In the genomic region with DNA sequence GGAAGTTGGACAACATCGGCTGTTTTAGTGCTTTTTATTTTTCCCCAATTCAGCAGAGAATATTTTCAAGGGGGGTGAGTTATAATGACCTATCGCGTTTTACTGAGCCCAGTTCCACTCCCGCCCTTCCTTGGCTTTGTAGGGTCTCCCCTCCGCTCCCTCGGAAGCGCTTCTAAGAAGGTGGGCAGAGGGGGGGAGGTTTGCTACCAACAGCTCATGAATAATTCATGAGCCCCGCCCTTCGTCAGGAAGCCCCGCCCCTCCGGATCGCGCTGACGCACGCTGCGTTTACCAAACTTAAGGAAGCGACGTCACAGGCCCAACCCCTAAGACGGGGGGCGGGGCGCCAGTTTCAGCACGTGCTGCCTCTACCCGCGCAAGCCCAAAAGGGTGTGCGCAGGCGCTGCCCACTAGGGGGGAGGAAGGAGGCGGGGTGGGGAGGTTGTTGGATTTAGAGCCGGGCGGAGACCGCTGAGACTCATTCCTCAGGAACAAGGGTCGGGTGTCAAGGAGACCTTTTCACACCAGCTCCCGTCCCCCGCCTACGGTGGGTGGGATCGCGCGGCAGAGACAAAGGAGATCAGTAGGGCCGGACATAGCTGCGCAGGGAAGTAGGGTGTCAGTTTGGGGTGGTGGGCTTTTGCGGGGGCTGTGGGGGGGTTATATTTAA, we compare ENCODE assay signal across 8 cellular contexts. TPM values are rescaled to one million over a fixed set of nuclear protein-coding genes. Genes with fewer than 3 reads are reported as not detected.
DNase-seq lines count a peak whose midpoint lies in the region; ATAC-seq and TF ChIP-seq lines count a peak whose summit lies in the region.

No MANE protein-coding gene starts in this region.

- 0 to 1% methylated on average over 39 to 40 of the region's 40 CpGs for WGBS in heart right ventricle, 2 donors

- no peaks in the 10 kb centered on the region for H3K27me3 ChIP-seq in heart right ventricle

- intact Hi-C loops in heart right ventricle (cut with DNase I): no loop called here

- H3K4me1 Mint-ChIP-seq in type B pancreatic cell (ENCODE audit: unreplicated experiment): peaks cover 24% of the 10 kb centered on the region

- H3K27ac ChIP-seq in heart right ventricle: peak overlapping the region; percentile 98 to 100 (median 99)

- ATAC-seq in HG02852 (IDR thresholded peaks at IDR 0.05; ENCODE audit: unreplicated experiment) (peak; percentile 45), heart right ventricle (peak; percentile 78 to 90 (median 86))

- H3K9me3 Mint-ChIP-seq in type B pancreatic cell: no peaks in the 10 kb centered on the region

- H3K36me3 ChIP-seq in heart right ventricle: peaks cover 0 to 38% (median 13%) of the 10 kb centered on the region in 9 donors

- peaks cover 17% of the 10 kb centered on the region for H3K27me3 Mint-ChIP-seq in type B pancreatic cell

- no peaks in the 10 kb centered on the region for H3K9me3 ChIP-seq in heart right ventricle

- peak overlapping the region; percentile 100 for H3K27ac Mint-ChIP-seq in type B pancreatic cell

- peak overlapping the region; percentile 99 for H3K4me3 Mint-ChIP-seq in type B pancreatic cell

- H3K4me3 ChIP-seq in GM12875 (ENCODE audit: low read depth, low read length) (peak overlapping the region; percentile 99), heart right ventricle (peak overlapping the region; percentile 77 to 100 (median 92))

- H3K4me1 ChIP-seq in heart right ventricle: peaks cover 6 to 49% (median 36%) of the 10 kb centered on the region in 9 donors

- no peak for TF ChIP-seq CTCF in GM12875 (IDR thresholded peaks at IDR 0.05; ENCODE audit: borderline replicate concordance, insufficient read depth, low read depth, low read length)
- TF ChIP-seq CTCF in heart right ventricle (IDR thresholded peaks at IDR 0.05): peak in 7 of 9 donors; percentile 2 to 35 (median 14)
- peak; percentile 52 for TF ChIP-seq CTCF in type B pancreatic cell (conservative IDR thresholded peaks at IDR 0.05)

- peaks cover 18% of the 10 kb centered on the region for H3K36me3 Mint-ChIP-seq in type B pancreatic cell

- DNase-seq in NCI-H146 treated with DMSO at 0.1 percent for 48 hours (lab: John Stamatoyannopoulos, UW; ENCODE audit: unreplicated experiment): peak; percentile 98
- DNase-seq in T-helper 1 cell: peak; percentile 100
- DNase-seq in amniotic stem cell (lab: John Stamatoyannopoulos, UW): peak; percentile 100
- peak; percentile 100 for DNase-seq in heart right ventricle
- peak; percentile 99 for DNase-seq in pons (ENCODE audit: low spot score)
- DNase-seq in type B pancreatic cell (ENCODE audit: extremely low spot score, unreplicated experiment): peak; percentile 100

RNA-seq across cellular contexts. Expression of a gene that starts 0.5 kb away (rescaled TPM):
- 10 to 100 TPM; 17.2 to 27.7 (median 23.0) TPM for total RNA-seq in heart right ventricle
- polyA plus RNA-seq in heart right ventricle: 10 to 100 TPM; 15.1 to 18.7 TPM
- 27.5 and 36.6 TPM in 2 replicates for total RNA-seq in type B pancreatic cell (ENCODE audit: low replicate concordance)

RNA-seq across cellular contexts. Expression of a gene that starts 0.6 kb away (rescaled TPM):
- total RNA-seq in heart right ventricle (1 to 10 TPM; 3.3 to 5.5 (median 4.0) TPM), type B pancreatic cell (ENCODE audit: low replicate concordance) (2.2 and 2.7 TPM in 2 replicates)
- polyA plus RNA-seq in heart right ventricle: 1 to 10 TPM; 7.2 to 7.5 TPM

RNA-seq across cellular contexts. Expression of a gene that starts 7.2 kb away (rescaled TPM):
- total RNA-seq in heart right ventricle (10 to 100 TPM in 7 of 10 donors, 1 to 10 TPM in 3; 7.5 to 18.2 (median 11.3) TPM), type B pancreatic cell (ENCODE audit: low replicate concordance) (31.4 and 33.8 TPM in 2 replicates)
- 10 to 100 TPM; 30.3 to 60.4 TPM for polyA plus RNA-seq in heart right ventricle

RNA-seq across cellular contexts. Expression of a gene that starts 35.0 kb away (rescaled TPM):
- total RNA-seq in heart right ventricle (1 to 10 TPM in 2 of 10 donors, under 1 TPM in 4, not detected in 4; 0.28 to 1.1 (median 0.54) TPM), type B pancreatic cell (ENCODE audit: low replicate concordance) (1.4 and 2.8 TPM in 2 replicates)
- 1 to 10 TPM in 1 of 2 donors, under 1 TPM in 1; 0.93 to 1.3 TPM for polyA plus RNA-seq in heart right ventricle

RNA-seq across cellular contexts. Expression of a gene that starts 49.9 kb away (rescaled TPM):
- total RNA-seq in heart right ventricle: 10 to 100 TPM; 36.0 to 72.3 (median 46.7) TPM
- polyA plus RNA-seq in heart right ventricle: 10 to 100 TPM; 46.0 to 53.7 TPM
- 45.3 and 57.6 TPM in 2 replicates for total RNA-seq in type B pancreatic cell (ENCODE audit: low replicate concordance)

Comparison
In these comparisons a context has a peak if more than half of its experiments do, and no peak if none do; other contexts are left out.
1. Peak in every context shown above with its lines: DNase-seq, ATAC-seq, H3K4me3 ChIP-seq and H3K27ac ChIP-seq.